ENCODE assay signal across 22 cellular contexts in the genomic region with DNA sequence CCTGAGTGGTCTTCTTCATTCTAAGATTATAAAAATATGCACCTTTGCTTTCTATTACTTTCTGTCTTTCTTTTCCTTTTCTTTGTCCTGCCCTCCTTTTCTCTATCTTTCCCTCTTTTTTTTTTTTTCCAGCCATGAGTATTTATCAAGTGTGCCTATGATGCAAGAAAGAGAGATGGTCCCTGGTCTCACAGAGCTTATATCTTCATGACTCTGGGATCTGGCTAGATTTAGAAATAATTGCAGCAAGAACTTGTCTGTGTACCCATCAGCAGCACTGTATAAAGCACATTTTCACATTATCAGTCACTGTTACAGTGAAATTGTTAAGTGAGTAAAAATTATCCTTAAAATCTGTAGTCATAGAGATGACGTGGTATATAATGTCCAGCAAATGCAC. TPM values are rescaled to one million over a fixed set of nuclear protein-coding genes. Genes with fewer than 3 reads are reported as not detected.
DNase-seq lines count a peak whose midpoint lies in the region; ATAC-seq, FAIRE-seq and TF ChIP-seq lines count a peak whose summit lies in the region.
"Had no signal": no experiment of that assay in that cellular context is flagged by ENCODE, and none has a peak within 500 bp of the region (broad histone marks: within the 10 kb centered on the region; RNA-seq: fewer than 3 reads in every experiment).

No MANE protein-coding gene starts in this region.

- peaks cover 24% of the 10 kb centered on the region for H3K4me1 ChIP-seq in RWPE2 (ENCODE audit: insufficient read depth, poor library complexity, severe bottlenecking)
- peaks cover 32% of the 10 kb centered on the region for H3K4me1 ChIP-seq in skeletal muscle satellite cell (ENCODE audit: control insufficient read depth, insufficient read depth, low read length)
- H3K4me1 ChIP-seq in thyroid gland, result peaks cover 18 to 21% of the 10 kb centered on the region in 2 donors
- H3K4me1 ChIP-seq in body of pancreas, result peaks cover 5% of the 10 kb centered on the region
- H3K4me1 ChIP-seq: BLaER1, Peyer's patch had no signal

- no peaks in the 10 kb centered on the region for H3K36me3 Mint-ChIP-seq in progenitor cell of endocrine pancreas (ENCODE audit: insufficient read depth)

- no peaks in the 10 kb centered on the region for H3K9me3 ChIP-seq in RWPE2 (ENCODE audit: severe bottlenecking)
- H3K9me3 ChIP-seq in skeletal muscle satellite cell (replicated peaks; ENCODE audit: low read length), result no peaks in the 10 kb centered on the region
- no peaks in the 10 kb centered on the region for H3K9me3 ChIP-seq in thyroid gland
- no peaks in the 10 kb centered on the region for H3K9me3 ChIP-seq in body of pancreas
- H3K9me3 ChIP-seq: Peyer's patch had no signal

- ATAC-seq in RWPE2 (ENCODE audit: low read depth) (no peak), body of pancreas (no peak)
- ATAC-seq: GM23338 had no signal

- TF ChIP-seq CTCF in RWPE2 (IDR thresholded peaks at IDR 0.05; ENCODE audit: poor library complexity, severe bottlenecking) (no peak), fibroblast of the aortic adventitia (IDR thresholded peaks at IDR 0.05; ENCODE audit: insufficient read depth, low read length) (no peak), thyroid gland (IDR thresholded peaks at IDR 0.05) (no peak), body of pancreas (IDR thresholded peaks at IDR 0.05) (no peak), progenitor cell of endocrine pancreas (IDR thresholded peaks at IDR 0.05; ENCODE audit: unreplicated experiment) (no peak)

- H3K36me3 ChIP-seq in RWPE2 (ENCODE audit: low read depth) (no peaks in the 10 kb centered on the region), skeletal muscle satellite cell (ENCODE audit: insufficient read depth, low read length) (no peaks in the 10 kb centered on the region), thyroid gland (no peaks in the 10 kb centered on the region), body of pancreas (replicated peaks in 1 of 2; ENCODE audit: insufficient read depth in 1 of 2, low read depth in 2 of 2) (no peaks in the 10 kb centered on the region)
- H3K36me3 ChIP-seq: BLaER1, Peyer's patch, SJCRH30 had no signal

- H3K4me3 ChIP-seq in RWPE2 (ENCODE audit: severe bottlenecking), result no peak overlapping the region
- H3K4me3 ChIP-seq in fibroblast of the aortic adventitia (ENCODE audit: low read depth, low read length), result no peak overlapping the region
- no peak overlapping the region for H3K4me3 ChIP-seq in skeletal muscle satellite cell (ENCODE audit: low read length)
- H3K4me3 ChIP-seq in thyroid gland (replicated peaks in 1 of 3), result no peak overlapping the region
- no peak overlapping the region for H3K4me3 ChIP-seq in body of pancreas
- H3K4me3 ChIP-seq: BLaER1, GM23338, Peyer's patch, SJCRH30 had no signal

- H3K4me2 ChIP-seq in skeletal muscle satellite cell (ENCODE audit: low read length), result no peak overlapping the region
- H3K4me2 ChIP-seq: BLaER1, GM23338 had no signal

- intact Hi-C loops in thyroid gland (cut with DNase I), result no loop called here
- intact Hi-C loops in body of pancreas (cut with DNase I), result no loop called here

- TF ChIP-seq POLR2A in H54 (IDR thresholded peaks at IDR 0.05; ENCODE audit: low read depth, low read length) (no peak), thyroid gland (IDR thresholded peaks at IDR 0.05) (no peak), body of pancreas (IDR thresholded peaks at IDR 0.05) (no peak)

- 78 to 91% methylated on average over 1 of the region's 1 CpG for WGBS in thyroid gland, 2 donors
- WGBS in body of pancreas, 2 donors, result 55 to 73% methylated on average over 1 of the region's 1 CpG

- no peak overlapping the region for H3K4me3 Mint-ChIP-seq in progenitor cell of endocrine pancreas (ENCODE audit: low read depth)
- H3K4me3 Mint-ChIP-seq: CD4-positive, alpha-beta T cell; GM23338 had no signal

- H3K4me1 Mint-ChIP-seq in progenitor cell of endocrine pancreas (ENCODE audit: low read depth), result peaks cover 3% of the 10 kb centered on the region

- FAIRE-seq in H54 (lab: Jason Lieb, UNC), result peak; percentile 27

- H3K27me3 ChIP-seq in RWPE2 (ENCODE audit: insufficient read depth, poor library complexity, severe bottlenecking) (no peaks in the 10 kb centered on the region), skeletal muscle satellite cell (ENCODE audit: control insufficient read depth, insufficient read depth, low read length) (no peaks in the 10 kb centered on the region), thyroid gland (no peaks in the 10 kb centered on the region), body of pancreas (no peaks in the 10 kb centered on the region)
- H3K27me3 ChIP-seq: BLaER1, Peyer's patch, SJCRH30 had no signal

- DNase-seq in H54 (ENCODE audit: insufficient read length, low spot score) (no peak), RWPE2 (ENCODE audit: low spot score) (no peak), fibroblast of the aortic adventitia (ENCODE audit: low read depth) (peak; percentile 44), thyroid gland (no peak), body of pancreas (no peak), progenitor cell of endocrine pancreas (ENCODE audit: low spot score, unreplicated experiment) (no peak)
- DNase-seq: CD4-positive, alpha-beta T cell; COR-L47; DMS79 treated with DMSO at 0.1 percent for 48 hours; HCEC 1CT; Karpas-422; NCI-H1694; NCI-H2081; NCI-H2171; NCI-H345; NCI-H524; NCI-H774; Peyer's patch; SJCRH30 had no signal

- no peaks in the 10 kb centered on the region for H3K27me3 Mint-ChIP-seq in progenitor cell of endocrine pancreas

- no peak overlapping the region for H3K27ac Mint-ChIP-seq in progenitor cell of endocrine pancreas
- H3K27ac Mint-ChIP-seq: CD4-positive, alpha-beta T cell; GM23338 had no signal

- peak overlapping the region; percentile 99 for H3K27ac ChIP-seq in RWPE2 (ENCODE audit: poor library complexity, severe bottlenecking)
- H3K27ac ChIP-seq in thyroid gland, result no peak overlapping the region
- no peak overlapping the region for H3K27ac ChIP-seq in body of pancreas
- H3K27ac ChIP-seq: BLaER1, Peyer's patch, SJCRH30 had no signal

- H3K9me3 Mint-ChIP-seq in progenitor cell of endocrine pancreas (ENCODE audit: low read depth), result peaks cover 23% of the 10 kb centered on the region
- H3K9me3 Mint-ChIP-seq: CD4-positive, alpha-beta T cell had no signal

- peak overlapping the region; percentile 14 for H3K9ac ChIP-seq in skeletal muscle satellite cell (ENCODE audit: low read depth, low read length)
- H3K9ac ChIP-seq: BLaER1 had no signal

RNA-seq across cellular contexts. Expression of gene GAS6, which starts 31.6 kb away (rescaled TPM):
- total RNA-seq in fibroblast of the aortic adventitia (ENCODE audit: low replicate concordance), result 33.3 and 45.1 TPM in 2 replicates
- 58.3 and 82.6 TPM in 2 replicates for total RNA-seq in skeletal muscle satellite cell (2012; rRNA removed)
- total RNA-seq in thyroid gland, result 100 to 1,000 TPM; 145 to 197 (median 173) TPM
- 100 to 1,000 TPM in 1 of 2 donors, 10 to 100 TPM in 1; 83.0 to 145 TPM for total RNA-seq in body of pancreas
- total RNA-seq in progenitor cell of endocrine pancreas, result 11.5 and 13.8 TPM in 2 replicates
